8 cellular contexts compared by ENCODE assay signal in the genomic region with DNA sequence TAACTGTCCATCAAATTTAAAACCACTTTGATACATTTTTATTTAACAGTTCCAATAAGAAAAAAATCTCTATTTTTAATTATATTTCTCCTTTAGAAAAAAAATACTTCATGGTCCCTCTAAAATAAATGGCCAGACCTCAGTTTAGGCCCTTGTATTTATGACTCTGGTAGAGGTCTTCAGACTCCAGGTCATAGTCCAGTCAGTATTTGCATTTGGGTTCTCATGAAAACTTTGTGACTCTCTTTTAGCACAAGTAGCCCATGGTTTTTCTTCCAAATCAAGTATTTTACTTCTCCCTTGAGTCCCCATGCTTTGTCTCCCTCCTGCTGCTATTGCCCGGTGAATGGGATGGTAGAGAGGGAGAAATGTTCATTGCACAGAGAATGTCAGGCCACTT.
"Had no signal": no experiment of that assay in that cellular context is flagged by ENCODE, and none has a peak within 500 bp of the region (broad histone marks: within the 10 kb centered on the region; RNA-seq: fewer than 3 reads in every experiment).

No MANE protein-coding gene starts in this region.

- ATAC-seq: HCT116, K562 had no signal

- H3K4me3 Mint-ChIP-seq: HFFc6 had no signal

- DNase-seq: GM23248, GOT3, H7, HFFc6, IMR-90 had no signal

- H2AFZ ChIP-seq: GM23248 had no signal

- H3K9me3 ChIP-seq: HAP-1 had no signal

- H3K27ac ChIP-seq: GM23248 had no signal

- H3K4me1 ChIP-seq: HAP-1 had no signal

- H3K4me3 ChIP-seq: GM23248, HAP-1, K562 had no signal

- H3K27ac Mint-ChIP-seq: HFFc6 had no signal

- H3K9me3 Mint-ChIP-seq: HFFc6 had no signal

- FAIRE-seq: K562 had no signal

- H3K9ac ChIP-seq: GM23248 had no signal
